Comparison of ENCODE assay signal across 23 cellular contexts in genomic region chr20:3744037-3744436, GRCh38. TPM values are rescaled to one million over a fixed set of nuclear protein-coding genes. Genes with fewer than 3 reads are reported as not detected.
"Had no signal": no experiment of that assay in that cellular context is flagged by ENCODE, and none has a peak within 500 bp of the region (broad histone marks: within the 10 kb centered on the region; RNA-seq: fewer than 3 reads in every experiment).

No MANE protein-coding gene starts in this region.

- H3K27me3 ChIP-seq: ascending aorta, breast epithelium had no signal

- H3K27ac Mint-ChIP-seq: activated CD4-positive, alpha-beta T cell treated with anti-CD3 and anti-CD28 coated beads, Interleukin-2, amount 10 ng/mL, durations not matched to agents 24 days and 14 days; activated CD8-positive, alpha-beta T cell treated with anti-CD3 and anti-CD28 coated beads, Interleukin-2, amount 10 ng/mL, durations not matched to agents 7 days and 5 days; activated naive CD4-positive, alpha-beta T cell treated with anti-CD3 and anti-CD28 coated beads, Interleukin-2, amount 10 ng/mL, durations not matched to agents 7 days and 5 days had no signal

- H3K9me3 ChIP-seq: ascending aorta, breast epithelium, psoas muscle, stomach, upper lobe of right lung had no signal

- H3K4me1 ChIP-seq: ascending aorta, psoas muscle had no signal

- H3K27ac ChIP-seq: ascending aorta, breast epithelium, epithelial cell of prostate, psoas muscle, skin epidermis, stomach, upper lobe of right lung had no signal

- H3K4me3 ChIP-seq: breast epithelium, psoas muscle had no signal

- DNase-seq: activated CD4-positive, alpha-beta T cell treated with anti-CD3 and anti-CD28 coated beads, Interleukin-2, amount 10 ng/mL, durations not matched to agents 24 days and 14 days; activated CD8-positive, alpha-beta T cell treated with anti-CD3 and anti-CD28 coated beads, Interleukin-2, amount 10 ng/mL, durations not matched to agents 7 days and 5 days; activated effector memory CD4-positive, alpha-beta T cell treated with Interleukin-2 at 50 U/mL for 16 hours; activated naive CD4-positive, alpha-beta T cell treated with anti-CD3 and anti-CD28 coated beads, Interleukin-2, amount 10 ng/mL, durations not matched to agents 7 days and 5 days; activated T-cell treated with anti-CD3 and anti-CD28 coated beads, Interleukin-2, amount 50 U/mL, for 48 hours; effector memory CD8-positive, alpha-beta T cell; foreskin fibroblast; left cardiac atrium; occipital lobe; psoas muscle; stimulated activated CD4-positive, alpha-beta T cell treated with anti-CD3 and anti-CD28 coated beads, Interleukin-2, amount 100 ng/mL, for 48 hours; stomach; T-helper 9 cell; upper lobe of right lung had no signal

- H3K36me3 ChIP-seq: ascending aorta, breast epithelium, upper lobe of right lung had no signal

- H3K36me3 Mint-ChIP-seq: activated naive CD4-positive, alpha-beta T cell treated with anti-CD3 and anti-CD28 coated beads, Interleukin-2, amount 10 ng/mL, durations not matched to agents 7 days and 5 days had no signal

- H3K9me3 Mint-ChIP-seq: activated CD4-positive, alpha-beta T cell treated with anti-CD3 and anti-CD28 coated beads, Interleukin-2, amount 10 ng/mL, durations not matched to agents 24 days and 14 days; activated naive CD4-positive, alpha-beta T cell treated with anti-CD3 and anti-CD28 coated beads, Interleukin-2, amount 10 ng/mL, durations not matched to agents 7 days and 5 days; effector memory CD8-positive, alpha-beta T cell had no signal

RNA-seq across cellular contexts. Expression of gene HSPA12B, which starts 11.6 kb away (rescaled TPM):
- total RNA-seq: activated CD4-positive, alpha-beta T cell treated with anti-CD3 and anti-CD28 coated beads, Interleukin-2, amount 10 ng/mL, durations not matched to agents 24 days and 14 days; activated CD8-positive, alpha-beta T cell treated with anti-CD3 and anti-CD28 coated beads, Interleukin-2, amount 10 ng/mL, durations not matched to agents 7 days and 5 days; myocyte had no signal
- polyA plus RNA-seq: neural cell had no signal

RNA-seq across cellular contexts. Expression of gene SIGLEC1, which starts 31.6 kb away (rescaled TPM):
- total RNA-seq: activated CD4-positive, alpha-beta T cell treated with anti-CD3 and anti-CD28 coated beads, Interleukin-2, amount 10 ng/mL, durations not matched to agents 24 days and 14 days; activated CD8-positive, alpha-beta T cell treated with anti-CD3 and anti-CD28 coated beads, Interleukin-2, amount 10 ng/mL, durations not matched to agents 7 days and 5 days; dermis microvascular lymphatic vessel endothelial cell; glomerular endothelial cell; lung microvascular endothelial cell had no signal

RNA-seq across cellular contexts. Expression of gene SPEF1, which starts 37.2 kb away (rescaled TPM):
- total RNA-seq: activated CD4-positive, alpha-beta T cell treated with anti-CD3 and anti-CD28 coated beads, Interleukin-2, amount 10 ng/mL, durations not matched to agents 24 days and 14 days; ascending aorta; glomerular endothelial cell; left cardiac atrium; stomach had no signal
